ENCODE assay signal across 8 cellular contexts in genomic region chr2:47520825-47521665, GRCh38. TPM values are rescaled to one million over a fixed set of nuclear protein-coding genes. Genes with fewer than 3 reads are reported as not detected.
A peak's percentile ranks its signal among the peaks of the same experiment; 100 is the strongest.
DNase-seq lines count a peak whose midpoint lies in the region; ATAC-seq and TF ChIP-seq lines count a peak whose summit lies in the region.

No MANE protein-coding gene starts in this region.

- H3K4me3 Mint-ChIP-seq in CD4-positive, alpha-beta memory T cell: peak overlapping the region; percentile 92 to 96 (median 94)

- peak overlapping the region; percentile 59 to 97 (median 93) for H3K27ac Mint-ChIP-seq in CD4-positive, alpha-beta memory T cell

- peak overlapping the region; percentile 23 to 81 for H3K4me3 ChIP-seq in CD4-positive, alpha-beta memory T cell (ENCODE audit: low read length in 2 of 2)
- peak overlapping the region in 3 of 4 donors; percentile 17 to 46 (median 37) for H3K4me3 ChIP-seq in transverse colon

- CTCF ChIA-PET in CD4-positive, alpha-beta memory T cell (lab: Charles Lee; ENCODE audit: partially characterized antibody): interaction anchor here (0.9 to 1.6 kb wide), 2 partner anchors 118 to 246 kb away, joined by 4 read pairs; partner anchors contain the start of gene MSH2

- H3K9me3 Mint-ChIP-seq in CD4-positive, alpha-beta memory T cell: peaks cover 0 to 1% (median 0%) of the 10 kb centered on the region in 8 donors

- H3K27ac ChIP-seq in CD4-positive, alpha-beta memory T cell (ENCODE audit: low read depth, low read length): peak overlapping the region; percentile 23
- H3K27ac ChIP-seq in transverse colon: no peak overlapping the region

- TF ChIP-seq EP300 in transverse colon (IDR thresholded peaks at IDR 0.05; ENCODE audit: low read depth): no peak

- TF ChIP-seq POLR2A in transverse colon (IDR thresholded peaks at IDR 0.05): no peak

- peaks cover 18% of the 10 kb centered on the region for H3K4me1 ChIP-seq in CD4-positive, alpha-beta memory T cell (ENCODE audit: insufficient read depth, low read length)
- H3K4me1 ChIP-seq in transverse colon: peaks cover 0 to 14% (median 12%) of the 10 kb centered on the region in 4 donors

- peak; percentile 81 for ATAC-seq in GM19467 (IDR thresholded peaks at IDR 0.05; ENCODE audit: unreplicated experiment)

- in situ Hi-C loops in transverse colon (cut with MboI; ENCODE audit: low pct_ligation_motif_present in 1 of 4, low pct_unique_long_range_greater_than_20kb in 1 of 4, low sequenced_read_pairs in 3 of 4): no loop called here

- peaks cover 10 to 31% (median 18%) of the 10 kb centered on the region in 4 donors for H3K4me1 Mint-ChIP-seq in CD4-positive, alpha-beta memory T cell

- H3K9me3 ChIP-seq in CD4-positive, alpha-beta memory T cell (ENCODE audit: control insufficient read depth in 1 of 2, low read length in 2 of 2): no peaks in the 10 kb centered on the region
- H3K9me3 ChIP-seq in transverse colon: no peaks in the 10 kb centered on the region

- peak in 2 of 5 experiments; percentile 9 to 19 for TF ChIP-seq CTCF in transverse colon (IDR thresholded peaks at IDR 0.05)

- 9% methylated on average over 85 of the region's 97 CpGs; no CpG with 5 or more reads in 1 of the 2 donors for WGBS in transverse colon (ENCODE audit: low coverage in 1 of 2), 2 donors

- no peaks in the 10 kb centered on the region for H3K27me3 ChIP-seq in CD4-positive, alpha-beta memory T cell (ENCODE audit: insufficient read depth, low read length)
- peaks cover 24% of the 10 kb centered on the region for H3K27me3 ChIP-seq in transverse colon

- intact Hi-C loops in CD4-positive, alpha-beta memory T cell (cut with micrococcal nuclease): loop anchor here (1.0 to 10.0 kb wide), 6 partner anchors 118 to 904 kb away; partner anchors contain the start of genes FBXO11, MSH2 and MSH6
- intact Hi-C loops in transverse colon (cut with DNase I; ENCODE audit: low total_unique reads): no loop called here

- no peaks in the 10 kb centered on the region for H3K36me3 Mint-ChIP-seq in CD4-positive, alpha-beta memory T cell

- peaks cover 0 to 1% of the 10 kb centered on the region in 2 donors for H3K27me3 Mint-ChIP-seq in CD4-positive, alpha-beta memory T cell

- peak; percentile 72 to 80 (median 78) for DNase-seq in CD4-positive, alpha-beta memory T cell
- DNase-seq in HPDE6-E6E7 (ENCODE audit: extremely low spot score) (peak; percentile 29), OCI-M1 (lab: John Stamatoyannopoulos, UW) (peak; percentile 40), activated T-helper 1 cell treated with Interleukin-2 at 50 U/mL for 16 hours (ENCODE audit: low read depth) (peak; percentile 59), fibroblast of peridontal ligament (ENCODE audit: extremely low read depth) (peak; percentile 28), pons (ENCODE audit: low spot score) (peak; percentile 37), transverse colon (peak; percentile 65)

- H3K36me3 ChIP-seq in CD4-positive, alpha-beta memory T cell (ENCODE audit: insufficient read depth, low read length): no peaks in the 10 kb centered on the region
- H3K36me3 ChIP-seq in transverse colon: no peaks in the 10 kb centered on the region

- POLR2A ChIA-PET in CD4-positive, alpha-beta memory T cell (lab: Charles Lee; ENCODE audit: partially characterized antibody): interaction anchor here (0.6 to 1.8 kb wide), 5 partner anchors 113 to 386 kb away, joined by 3 to 6 read pairs (median 3); partner anchors contain the start of genes MSH2 and MSH6

RNA-seq across cellular contexts. Expression of gene KCNK12, which starts 49.7 kb away (rescaled TPM):
- under 1 TPM; 0.79 to 0.86 TPM for total RNA-seq in CD4-positive, alpha-beta memory T cell
- under 1 TPM; 0.20 to 0.32 TPM for polyA plus RNA-seq in CD4-positive, alpha-beta memory T cell
- total RNA-seq in transverse colon: under 1 TPM in 1 of 4 donors, not detected in 3; 0.16 TPM

Comparison
In these comparisons a context has a peak if more than half of its experiments do, and no peak if none do; other contexts are left out.
1. DNase-seq: peak in every context shown above with its lines; median percentile 78 in CD4-positive, alpha-beta memory T cell; 65 in transverse colon; 59 in activated T-helper 1 cell treated with Interleukin-2 at 50 U/mL for 16 hours; 40 in OCI-M1; 37 in pons; 29 in HPDE6-E6E7; 28 in fibroblast of peridontal ligament.